ENCODE assay signal across 8 cellular contexts in genomic region chr2:152189622-152190495, GRCh38. TPM values are rescaled to one million over a fixed set of nuclear protein-coding genes. Genes with fewer than 3 reads are reported as not detected.
DNase-seq lines count a peak whose midpoint lies in the region; ATAC-seq and TF ChIP-seq lines count a peak whose summit lies in the region.

No MANE protein-coding gene starts in this region.

- no peak overlapping the region for H3K27ac Mint-ChIP-seq in activated naive CD8-positive, alpha-beta T cell treated with anti-CD3 and anti-CD28 coated beads, Interleukin-2, amount 50 U/mL, for 24 hours
- no peak overlapping the region for H3K27ac Mint-ChIP-seq in activated naive CD8-positive, alpha-beta T cell treated with anti-CD3 and anti-CD28 coated beads for 36 hours
- no peak overlapping the region for H3K27ac Mint-ChIP-seq in WTC11

- H3K27me3 Mint-ChIP-seq in activated naive CD8-positive, alpha-beta T cell treated with anti-CD3 and anti-CD28 coated beads, Interleukin-2, amount 50 U/mL, for 24 hours: peaks cover 30% of the 10 kb centered on the region
- H3K27me3 Mint-ChIP-seq in activated naive CD8-positive, alpha-beta T cell treated with anti-CD3 and anti-CD28 coated beads for 36 hours: peaks cover 9% of the 10 kb centered on the region
- H3K27me3 Mint-ChIP-seq in WTC11 (ENCODE audit: low read depth): peaks cover 40% of the 10 kb centered on the region

- no peak for TF ChIP-seq POLR2A in heart left ventricle (IDR thresholded peaks at IDR 0.05)

- intact Hi-C loops in heart left ventricle (cut with DNase I) (loop anchor here (2.0 to 10.0 kb wide), 11 partner anchors 145 to 447 kb away; partner anchors contain the start of gene FMNL2 (in 4 of the 10)), sciatic nerve (cut with DNase I) (loop anchor here (5.0 to 10.0 kb wide), 2 partner anchors 145 to 447 kb away; partner anchors contain the start of gene FMNL2)

- ATAC-seq in activated naive CD8-positive, alpha-beta T cell treated with anti-CD3 and anti-CD28 coated beads, Interleukin-2, amount 50 U/mL, for 24 hours: peak; percentile 46
- peak; percentile 50 for ATAC-seq in WTC11
- peak; percentile 42 to 85 (median 71) for ATAC-seq in heart left ventricle
- ATAC-seq in sciatic nerve: peak; percentile 94

- H3K4me3 ChIP-seq in heart left ventricle: no peak overlapping the region

- H3K9me3 ChIP-seq in heart left ventricle: no peaks in the 10 kb centered on the region

- H3K9me3 Mint-ChIP-seq in activated naive CD8-positive, alpha-beta T cell treated with anti-CD3 and anti-CD28 coated beads, Interleukin-2, amount 50 U/mL, for 24 hours: peaks cover 2% of the 10 kb centered on the region
- no peaks in the 10 kb centered on the region for H3K9me3 Mint-ChIP-seq in activated naive CD8-positive, alpha-beta T cell treated with anti-CD3 and anti-CD28 coated beads for 36 hours
- peaks cover 4% of the 10 kb centered on the region for H3K9me3 Mint-ChIP-seq in WTC11

- WGBS in heart left ventricle, 4 donors: 46 to 47% (median 47%) methylated on average over 8 of the region's 8 CpGs

- POLR2A ChIA-PET in HEK293T (lab: Yijun Ruan, JAX): no interaction called here
- POLR2A ChIA-PET in WTC11 (lab: Charles Lee): no interaction called here

- CTCF ChIA-PET in HEK293T (lab: Yijun Ruan, JAX) (interaction anchor here (1.0 kb wide), 1 partner anchor 446 kb away, joined by 3 read pairs; no protein-coding TSS in a partner anchor), WTC11 (lab: Charles Lee) (interaction anchor here (1.0 kb wide), 1 partner anchor 445 kb away, joined by 8 read pairs; no protein-coding TSS in a partner anchor)

- no peak overlapping the region for H3K27ac ChIP-seq in heart left ventricle

- no peaks in the 10 kb centered on the region for H3K36me3 ChIP-seq in heart left ventricle

- TF ChIP-seq CTCF in WTC11 (IDR thresholded peaks at IDR 0.05) (0 out of 2 replicates have a peak, but pooled peaks have one; percentile 19), heart left ventricle (IDR thresholded peaks at IDR 0.05) (peak; percentile 68 to 89 (median 86))

- no peaks in the 10 kb centered on the region for H3K4me1 ChIP-seq in heart left ventricle

- no peak for DNase-seq in activated naive CD8-positive, alpha-beta T cell treated with anti-CD3 and anti-CD28 coated beads, Interleukin-2, amount 50 U/mL, for 24 hours
- no peak for DNase-seq in activated naive CD8-positive, alpha-beta T cell treated with anti-CD3 and anti-CD28 coated beads for 36 hours
- DNase-seq in HEK293T (ENCODE audit: extremely low spot score) (peak; percentile 48), NCI-H1694 (lab: John Stamatoyannopoulos, UW) (peak; percentile 75), WTC11 (ENCODE audit: low spot score) (peak; percentile 19), heart left ventricle (peak in 3 of 5 donors; percentile 28 to 36 (median 35)), sciatic nerve (ENCODE audit: low spot score) (no peak), 8988T (no peak)

- H3K4me1 Mint-ChIP-seq in activated naive CD8-positive, alpha-beta T cell treated with anti-CD3 and anti-CD28 coated beads, Interleukin-2, amount 50 U/mL, for 24 hours: peaks cover 4% of the 10 kb centered on the region
- H3K4me1 Mint-ChIP-seq in activated naive CD8-positive, alpha-beta T cell treated with anti-CD3 and anti-CD28 coated beads for 36 hours: no peaks in the 10 kb centered on the region
- no peaks in the 10 kb centered on the region for H3K4me1 Mint-ChIP-seq in WTC11

- no peak overlapping the region for H3K4me3 Mint-ChIP-seq in activated naive CD8-positive, alpha-beta T cell treated with anti-CD3 and anti-CD28 coated beads, Interleukin-2, amount 50 U/mL, for 24 hours
- H3K4me3 Mint-ChIP-seq in activated naive CD8-positive, alpha-beta T cell treated with anti-CD3 and anti-CD28 coated beads for 36 hours: no peak overlapping the region
- H3K4me3 Mint-ChIP-seq in WTC11: no peak overlapping the region

- H3K27me3 ChIP-seq in heart left ventricle: no peaks in the 10 kb centered on the region

- no peaks in the 10 kb centered on the region for H3K36me3 Mint-ChIP-seq in activated naive CD8-positive, alpha-beta T cell treated with anti-CD3 and anti-CD28 coated beads, Interleukin-2, amount 50 U/mL, for 24 hours (ENCODE audit: low read depth)
- H3K36me3 Mint-ChIP-seq in activated naive CD8-positive, alpha-beta T cell treated with anti-CD3 and anti-CD28 coated beads for 36 hours: no peaks in the 10 kb centered on the region
- H3K36me3 Mint-ChIP-seq in WTC11: peaks cover 4% of the 10 kb centered on the region; the same call in 1 of the 2 replicates

TF ChIP-seq in HEK293T, 16 proteins besides CTCF, POLR2A, EP300 and RAD21:
- TF ChIP-seq SP1 (IDR thresholded peaks at IDR 0.05) (no peak), HDGF (IDR thresholded peaks at IDR 0.05; ENCODE audit: borderline replicate concordance) (no peak), NFRKB (IDR thresholded peaks at IDR 0.05) (no peak), FOXA1 (IDR thresholded peaks at IDR 0.05) (no peak), ZNF384 (IDR thresholded peaks at IDR 0.05) (no peak), TARDBP (IDR thresholded peaks at IDR 0.05) (no peak), LEF1 (IDR thresholded peaks at IDR 0.05; ENCODE audit: borderline replicate concordance) (no peak), BHLHE40 (IDR thresholded peaks at IDR 0.05; ENCODE audit: borderline replicate concordance) (no peak), ELF4 (IDR thresholded peaks at IDR 0.05) (no peak), ARNT (IDR thresholded peaks at IDR 0.05) (no peak), FOXM1 (IDR thresholded peaks at IDR 0.05; ENCODE audit: borderline replicate concordance) (no peak), CTBP1 (IDR thresholded peaks at IDR 0.05; ENCODE audit: borderline replicate concordance) (no peak), FOXK2 (IDR thresholded peaks at IDR 0.05) (no peak), PKNOX1 (IDR thresholded peaks at IDR 0.05) (no peak), SUZ12 (IDR thresholded peaks at IDR 0.05) (no peak), L3MBTL2 (conservative IDR thresholded peaks at IDR 0.05) (no peak)

TF ChIP-seq in WTC11, 78 proteins besides CTCF, POLR2A, EP300 and RAD21:
- TF ChIP-seq ZNF416 (CRISPR knock-in tag; IDR thresholded peaks at IDR 0.05) (no peak), ZNF121 (CRISPR knock-in tag; IDR thresholded peaks at IDR 0.05) (peak; percentile 36; the same call in 1 of the 2 replicates)

RNA-seq across cellular contexts. Expression of gene STAM2, which starts 14.3 kb away (rescaled TPM):
- 10 to 100 TPM; 14.0 to 14.5 TPM for total RNA-seq in activated naive CD8-positive, alpha-beta T cell treated with anti-CD3 and anti-CD28 coated beads for 36 hours
- total RNA-seq in WTC11 (2021) (9.0 to 12.0 TPM (median 11.1 TPM) in 3 replicates), heart left ventricle (10 to 100 TPM; 21.4 to 36.1 (median 27.0) TPM), sciatic nerve (42.1 TPM)
- polyA plus RNA-seq in heart left ventricle: 10 to 100 TPM in 1 of 2 donors, 1 to 10 TPM in 1; 4.7 to 13.1 TPM

Comparison
In these comparisons a context has a peak if more than half of its experiments do, and no peak if none do; other contexts are left out.
1. DNase-seq: peak in HEK293T (single experiment), NCI-H1694 (single experiment), WTC11 (single experiment) and heart left ventricle (3 of 5); none in activated naive CD8-positive, alpha-beta T cell treated with anti-CD3 and anti-CD28 coated beads, Interleukin-2, amount 50 U/mL, for 24 hours (single experiment), activated naive CD8-positive, alpha-beta T cell treated with anti-CD3 and anti-CD28 coated beads for 36 hours (single experiment), sciatic nerve (single experiment) and 8988T (single experiment).
2. Peak in every context shown above with its lines, with median percentiles within 50 percentile points of each other: ATAC-seq.